9 cellular contexts compared by ENCODE assay signal in genomic region chr16:56189990-56190902, GRCh38. TPM values are rescaled to one million over a fixed set of nuclear protein-coding genes. Genes with fewer than 3 reads are reported as not detected.
DNase-seq lines count a peak whose midpoint lies in the region; ATAC-seq and TF ChIP-seq lines count a peak whose summit lies in the region.
"Had no signal": no experiment of that assay in that cellular context is flagged by ENCODE, and none has a peak within 500 bp of the region (broad histone marks: within the 10 kb centered on the region; RNA-seq: fewer than 3 reads in every experiment).

No MANE protein-coding gene starts in this region.

- H3K4me1 Mint-ChIP-seq in GM23338, result peaks cover 36% of the 10 kb centered on the region
- H3K4me1 Mint-ChIP-seq in activated naive CD8-positive, alpha-beta T cell (ENCODE audit: low read depth), result peaks cover 34% of the 10 kb centered on the region

- no peaks in the 10 kb centered on the region for H3K9me2 ChIP-seq in GM23338 (ENCODE audit: insufficient read depth)

- ATAC-seq in GM23338, result peak; percentile 2
- ATAC-seq in HG03520 (IDR thresholded peaks at IDR 0.05; ENCODE audit: unreplicated experiment), result no peak

- H3K9me3 Mint-ChIP-seq in GM23338, result no peaks in the 10 kb centered on the region; the same call in 2 of the 3 replicates
- no peaks in the 10 kb centered on the region for H3K9me3 Mint-ChIP-seq in activated naive CD8-positive, alpha-beta T cell (ENCODE audit: low read depth)

- peaks cover 1% of the 10 kb centered on the region for H3K79me2 ChIP-seq in GM23338 (replicated peaks; ENCODE audit: insufficient read depth)

- H3K4me1 ChIP-seq in GM23338 (ENCODE audit: insufficient read depth), result peaks cover 42% of the 10 kb centered on the region

- H3K27ac ChIP-seq in GM23338 (ENCODE audit: low read depth) (no peak overlapping the region), skin epidermis (peak overlapping the region in 10 of 21 experiments; percentile 14 to 82 (median 64))

- peak overlapping the region; percentile 81 for H3K4me3 Mint-ChIP-seq in GM23338
- H3K4me3 Mint-ChIP-seq in activated naive CD8-positive, alpha-beta T cell, result peak overlapping the region; percentile 78

- H3K27me3 ChIP-seq in GM23338 (ENCODE audit: insufficient read depth), result peaks cover 40% of the 10 kb centered on the region

- no peaks in the 10 kb centered on the region for H3F3A ChIP-seq in GM23338 (replicated peaks; ENCODE audit: low read depth)

- peak; percentile 57 for DNase-seq in GM23338 (ENCODE audit: low spot score)
- DNase-seq in HPDE6-E6E7 (ENCODE audit: extremely low spot score), result no peak
- no peak for DNase-seq in NK-92 treated with Interleukin-12 subunit alpha and Interleukin-12 subunit beta, amount 100 ng/mL, for 24 hours (lab: John Stamatoyannopoulos, UW)
- DNase-seq in SKM-1 (lab: John Stamatoyannopoulos, UW; ENCODE audit: unreplicated experiment), result no peak

- peaks cover 32% of the 10 kb centered on the region for H3K27me3 Mint-ChIP-seq in GM23338 (ENCODE audit: insufficient read depth, low read depth, poor library complexity)
- peaks cover 35% of the 10 kb centered on the region for H3K27me3 Mint-ChIP-seq in activated naive CD8-positive, alpha-beta T cell

- peaks cover 9% of the 10 kb centered on the region; the same call in 1 of the 2 replicates for H4K20me1 ChIP-seq in GM23338 (replicated peaks; ENCODE audit: insufficient read depth)

- peak overlapping the region; percentile 98 for H2AFZ ChIP-seq in GM23338

- TF ChIP-seq CTCF in GM23338 (conservative IDR thresholded peaks at IDR 0.05; ENCODE audit: low read depth in 2 of 2), result no peak

- H3K27ac Mint-ChIP-seq in GM23338, result no peak overlapping the region
- no peak overlapping the region for H3K27ac Mint-ChIP-seq in activated naive CD8-positive, alpha-beta T cell

- no peaks in the 10 kb centered on the region for H3K36me3 ChIP-seq in GM23338 (ENCODE audit: insufficient read depth)

- H3K4me3 ChIP-seq in GM23338 (peak overlapping the region; percentile 83), iPS-11a (ENCODE audit: low read depth, low read length) (peak overlapping the region; percentile 56), skin epidermis (peak overlapping the region; percentile 31 to 64 (median 39))

- no peaks in the 10 kb centered on the region for H3K36me3 Mint-ChIP-seq in GM23338 (ENCODE audit: low read depth)
- H3K36me3 Mint-ChIP-seq in activated naive CD8-positive, alpha-beta T cell, result no peaks in the 10 kb centered on the region

- H3K4me2 ChIP-seq in GM23338, result peak overlapping the region; percentile 94

TF ChIP-seq in GM23338, 12 proteins besides CTCF, POLR2A, EP300 and RAD21:
- TF ChIP-seq POLR2AphosphoS5 (IDR thresholded peaks at IDR 0.05; ENCODE audit: low read depth) (no peak), CREB1 (CRISPR knock-in tag; IDR thresholded peaks at IDR 0.05; ENCODE audit: low read depth) (no peak), JUNB (IDR thresholded peaks at IDR 0.05; ENCODE audit: unreplicated experiment) (no peak), ETS1 (IDR thresholded peaks at IDR 0.05) (no peak), EZH2 (IDR thresholded peaks at IDR 0.05; ENCODE audit: low read depth, unreplicated experiment) (peak; percentile 58)

RNA-seq across cellular contexts. Expression of gene GNAO1, which starts 1.0 kb away (rescaled TPM):
- 20.0 and 24.8 TPM in 2 replicates for total RNA-seq in GM23338 (2014; rRNA removed; shearing (Covaris generic))
- 6.5 and 7.5 TPM in 2 replicates for polyA plus RNA-seq in GM23338 (2016; fragmentation: Nextera tagmentation; extraction: Ambion mirVana)
- total RNA-seq: lung microvascular endothelial cell had no signal
